Comparison of ENCODE assay signal across 25 cellular contexts in the genomic region with DNA sequence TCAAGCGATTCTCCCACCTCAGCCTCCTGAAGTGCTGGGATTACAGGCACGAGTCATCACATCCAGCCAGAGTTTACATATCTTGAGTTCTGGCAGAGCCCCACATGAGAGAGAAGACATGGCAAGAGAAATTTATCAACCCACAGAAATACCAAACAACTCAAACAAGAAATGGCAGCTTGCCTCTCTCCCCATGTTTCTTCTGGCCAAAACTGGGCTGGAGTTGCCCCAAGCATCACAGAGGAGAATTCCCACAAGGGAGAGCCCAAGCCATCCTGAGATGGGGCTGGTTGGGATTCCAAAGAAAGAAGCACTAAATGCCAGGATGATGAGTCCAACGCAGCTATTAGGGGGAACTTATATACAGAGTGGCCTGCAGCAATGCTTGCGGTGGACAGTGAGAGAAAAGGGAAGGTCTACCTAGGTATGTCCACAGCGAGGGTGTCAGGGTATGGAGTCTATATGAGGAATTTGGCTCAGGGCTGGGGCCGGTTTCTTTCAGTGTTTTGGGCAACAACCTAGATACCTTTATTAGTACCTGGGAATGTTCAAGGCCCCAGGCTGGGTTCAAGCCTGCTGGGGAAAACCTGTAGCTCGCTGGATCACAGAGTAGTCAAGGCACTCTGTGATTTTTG. TPM values are rescaled to one million over a fixed set of nuclear protein-coding genes. Genes with fewer than 3 reads are reported as not detected.
DNase-seq lines count a peak whose midpoint lies in the region; TF ChIP-seq lines count a peak whose summit lies in the region.
"Had no signal": no experiment of that assay in that cellular context is flagged by ENCODE, and none has a peak within 500 bp of the region (broad histone marks: within the 10 kb centered on the region; RNA-seq: fewer than 3 reads in every experiment).

No MANE protein-coding gene starts in this region.

- no peak overlapping the region for H3K56ac ChIP-seq in mesendoderm (ENCODE audit: low read length)

- no peak overlapping the region for H3K9ac ChIP-seq in fibroblast of lung (ENCODE audit: insufficient read depth, low read length)
- H3K9ac ChIP-seq in mesendoderm (ENCODE audit: low read length) = no peak overlapping the region

- H4K8ac ChIP-seq in mesendoderm (ENCODE audit: low read depth, low read length) = no peak overlapping the region

- H2AK5ac ChIP-seq in mesendoderm (ENCODE audit: low read length) = no peak overlapping the region

- H3K4me3 ChIP-seq in fibroblast of lung (replicated peaks in 1 of 4; ENCODE audit: control extremely low read depth in 1 of 4, insufficient read depth in 1 of 4, low read depth in 3 of 4, low read length in 4 of 4) = no peak overlapping the region
- H3K4me3 ChIP-seq in mesendoderm (ENCODE audit: low read length) = no peak overlapping the region
- H3K4me3 ChIP-seq: dorsolateral prefrontal cortex, tibial nerve had no signal

- H3K4me2 ChIP-seq in fibroblast of lung (ENCODE audit: extremely low read depth, insufficient read depth, low read length) (no peak overlapping the region), mesendoderm (ENCODE audit: low read length) (no peak overlapping the region)

- no peak overlapping the region for H4K5ac ChIP-seq in mesendoderm (ENCODE audit: low read length)

- H3K27ac ChIP-seq in fibroblast of lung (ENCODE audit: insufficient read depth, low read length) = no peak overlapping the region
- H3K27ac ChIP-seq in mesendoderm (ENCODE audit: low read depth, low read length) = no peak overlapping the region
- H3K27ac ChIP-seq: dorsolateral prefrontal cortex, tibial nerve had no signal

- H3K4ac ChIP-seq in mesendoderm (ENCODE audit: low read depth, low read length) = no peak overlapping the region

- H2BK15ac ChIP-seq in mesendoderm (replicated peaks; ENCODE audit: low read depth) = no peak overlapping the region

- H2BK5ac ChIP-seq in mesendoderm (ENCODE audit: low read length) = no peak overlapping the region

- H2AFZ ChIP-seq in fibroblast of lung (ENCODE audit: low read length) = no peak overlapping the region

- no peaks in the 10 kb centered on the region for H4K20me1 ChIP-seq in fibroblast of lung (ENCODE audit: control insufficient read depth, extremely low read depth, insufficient read depth, low read length)

- no peak overlapping the region for H3K18ac ChIP-seq in mesendoderm (ENCODE audit: low read length)

- H3K36me3 ChIP-seq in fibroblast of lung (ENCODE audit: control insufficient read depth, insufficient read depth, low read length) (no peaks in the 10 kb centered on the region), mesendoderm (ENCODE audit: control insufficient read depth, insufficient read depth, low read length) (no peaks in the 10 kb centered on the region)
- H3K36me3 ChIP-seq: BE2C, tibial nerve had no signal

- H2BK120ac ChIP-seq in mesendoderm (ENCODE audit: low read depth, low read length) = no peak overlapping the region

- H3K27me3 ChIP-seq in fibroblast of lung (ENCODE audit: control insufficient read depth, insufficient read depth, low read length) (no peaks in the 10 kb centered on the region), mesendoderm (ENCODE audit: insufficient read depth, low read length, poor library complexity) (no peaks in the 10 kb centered on the region)
- H3K27me3 ChIP-seq: tibial nerve had no signal

- H3K23ac ChIP-seq in mesendoderm (ENCODE audit: low read length) = no peak overlapping the region

- no peaks in the 10 kb centered on the region for H3K79me2 ChIP-seq in fibroblast of lung (ENCODE audit: control insufficient read depth, insufficient read depth, low read length)
- H3K79me2 ChIP-seq in mesendoderm (ENCODE audit: control insufficient read depth, insufficient read depth, low read length) = no peaks in the 10 kb centered on the region

- no peaks in the 10 kb centered on the region for H3K9me3 ChIP-seq in fibroblast of lung (ENCODE audit: control insufficient read depth, insufficient read depth, low read depth, low read length)
- H3K9me3 ChIP-seq: BE2C, tibial nerve had no signal

- no peaks in the 10 kb centered on the region for H3K79me1 ChIP-seq in mesendoderm (ENCODE audit: low read length)

- H3K4me1 ChIP-seq in fibroblast of lung (ENCODE audit: control insufficient read depth, extremely low read depth, insufficient read depth, low read length) (no peaks in the 10 kb centered on the region), mesendoderm (ENCODE audit: control insufficient read depth, low read depth, low read length) (peaks cover 2% of the 10 kb centered on the region)
- H3K4me1 ChIP-seq: BE2C, tibial nerve had no signal

- TF ChIP-seq CTCF in fibroblast of lung (conservative IDR thresholded peaks at IDR 0.05 in 1 of 2, IDR thresholded peaks at IDR 0.05 in 1 of 2; ENCODE audit: low read depth in 1 of 2, low read length in 2 of 2) = no peak

- DNase-seq in ELF-1 (ENCODE audit: low read depth, low spot score) (peak; percentile 73), T1000 (lab: John Stamatoyannopoulos, UW) (peak; percentile 13), fibroblast of lung (ENCODE audit: low read depth in 2 of 2) (peak; percentile 47 to 89), stromal cell of bone marrow (ENCODE audit: low read depth) (peak; percentile 92), NCI-H1105 (lab: John Stamatoyannopoulos, UW) (no peak), mesendoderm (no peak)
- DNase-seq in stimulated activated CD8-positive, alpha-beta memory T cell treated with anti-CD3 and anti-CD28 coated beads, Interleukin-4, amount 100 ng/mL, for 48 hours = no peak
- DNase-seq: activated CD4-positive, alpha-beta T cell treated with anti-CD3 and anti-CD28 coated beads for 48 hours; activated CD8-positive, alpha-beta memory T cell treated with anti-CD3 and anti-CD28 coated beads, Interleukin-2, amount 10 ng/mL, durations not matched to agents 7 days and 5 days; activated naive CD8-positive, alpha-beta T cell treated with anti-CD3 and anti-CD28 coated beads, Interleukin-2, amount 50 U/mL, for 24 hours; BE2C; Calu3; dorsolateral prefrontal cortex; midbrain; MV-4-11; NCI-H187; NCI-H82; SHP77; stimulated activated naive CD4-positive, alpha-beta T cell treated with Interleukin-2 at 50 U/mL for 16 hours; T-cell had no signal

- no CpG with 5 or more reads among the region's 7 CpGs for WGBS in mesendoderm (ENCODE audit: extremely low coverage, insufficient coverage, low lambda C conversion rate)

RNA-seq across cellular contexts. Expression of gene PAX4, which starts 14.5 kb away (rescaled TPM):
- total RNA-seq in fibroblast of lung = not detected in 2 replicates
- not detected in 2 replicates for polyA plus RNA-seq in fibroblast of lung
- not detected in 2 replicates for polyA plus RNA-seq in fibroblast of lung (2012)
- not detected in 2 replicates for polyA minus RNA-seq in fibroblast of lung (ENCODE audit: low replicate concordance)
- polyA plus RNA-seq in mesendoderm (2013, experiment 1 of 2) = 0.24 TPM
- 0.24 TPM for polyA plus RNA-seq in mesendoderm (2013, experiment 2 of 2)
- total RNA-seq: activated CD8-positive, alpha-beta memory T cell treated with anti-CD3 and anti-CD28 coated beads, Interleukin-2, amount 10 ng/mL, durations not matched to agents 7 days and 5 days; Calu3; cardiac septum; G401; left lobe of liver; skeletal muscle tissue; T-cell; tibial nerve had no signal

RNA-seq across cellular contexts. Expression of gene SND1, which starts 19.6 kb away (rescaled TPM):
- 172 and 174 TPM in 2 replicates for total RNA-seq in fibroblast of lung
- 137 and 166 TPM in 2 replicates for polyA plus RNA-seq in fibroblast of lung
- polyA plus RNA-seq in fibroblast of lung (2012) = 179 and 208 TPM in 2 replicates
- polyA minus RNA-seq in fibroblast of lung (ENCODE audit: low replicate concordance) = 232 and 237 TPM in 2 replicates
- polyA plus RNA-seq in mesendoderm (2013, experiment 1 of 2) = 94.6 TPM
- 95.9 TPM for polyA plus RNA-seq in mesendoderm (2013, experiment 2 of 2)

RNA-seq across cellular contexts. Expression of gene FSCN3, which starts 38.9 kb away (rescaled TPM):
- total RNA-seq in fibroblast of lung = 1.2 and 1.3 TPM in 2 replicates
- polyA plus RNA-seq in fibroblast of lung = 0.84 and 1.6 TPM in 2 replicates
- polyA plus RNA-seq in fibroblast of lung (2012) = not detected in 2 replicates
- polyA minus RNA-seq in fibroblast of lung (ENCODE audit: low replicate concordance) = not detected in 2 replicates
- polyA plus RNA-seq in mesendoderm (2013, experiment 1 of 2) = 0.93 TPM
- 1.1 TPM for polyA plus RNA-seq in mesendoderm (2013, experiment 2 of 2)
- total RNA-seq: Calu3, skeletal muscle tissue had no signal

RNA-seq across cellular contexts. Expression of gene ARF5, which starts 44.2 kb away (rescaled TPM):
- 105 and 113 TPM in 2 replicates for total RNA-seq in fibroblast of lung
- polyA plus RNA-seq in fibroblast of lung = 185 and 214 TPM in 2 replicates
- polyA plus RNA-seq in fibroblast of lung (2012) = 188 and 200 TPM in 2 replicates
- polyA minus RNA-seq in fibroblast of lung (ENCODE audit: low replicate concordance) = 101 and 182 TPM in 2 replicates
- 102 TPM for polyA plus RNA-seq in mesendoderm (2013, experiment 1 of 2)
- polyA plus RNA-seq in mesendoderm (2013, experiment 2 of 2) = 97.3 TPM

RNA-seq across cellular contexts. Expression of gene GCC1, which starts 47.0 kb away (rescaled TPM):
- 38.8 and 39.0 TPM in 2 replicates for total RNA-seq in fibroblast of lung
- 7.6 and 8.0 TPM in 2 replicates for polyA plus RNA-seq in fibroblast of lung
- 10.7 and 11.5 TPM in 2 replicates for polyA plus RNA-seq in fibroblast of lung (2012)
- 8.9 and 10.1 TPM in 2 replicates for polyA minus RNA-seq in fibroblast of lung (ENCODE audit: low replicate concordance)
- polyA plus RNA-seq in mesendoderm (2013, experiment 1 of 2) = 7.3 TPM
- polyA plus RNA-seq in mesendoderm (2013, experiment 2 of 2) = 7.7 TPM

Comparison
In these comparisons a context has a peak if more than half of its experiments do, and no peak if none do; other contexts are left out.
1. DNase-seq: peak in ELF-1 (single experiment), T1000 (single experiment), fibroblast of lung (2 of 2) and stromal cell of bone marrow (single experiment); none in NCI-H1105 (single experiment), mesendoderm (single experiment) and stimulated activated CD8-positive, alpha-beta memory T cell treated with anti-CD3 and anti-CD28 coated beads, Interleukin-4, amount 100 ng/mL, for 48 hours (single experiment).